In the genomic region with DNA sequence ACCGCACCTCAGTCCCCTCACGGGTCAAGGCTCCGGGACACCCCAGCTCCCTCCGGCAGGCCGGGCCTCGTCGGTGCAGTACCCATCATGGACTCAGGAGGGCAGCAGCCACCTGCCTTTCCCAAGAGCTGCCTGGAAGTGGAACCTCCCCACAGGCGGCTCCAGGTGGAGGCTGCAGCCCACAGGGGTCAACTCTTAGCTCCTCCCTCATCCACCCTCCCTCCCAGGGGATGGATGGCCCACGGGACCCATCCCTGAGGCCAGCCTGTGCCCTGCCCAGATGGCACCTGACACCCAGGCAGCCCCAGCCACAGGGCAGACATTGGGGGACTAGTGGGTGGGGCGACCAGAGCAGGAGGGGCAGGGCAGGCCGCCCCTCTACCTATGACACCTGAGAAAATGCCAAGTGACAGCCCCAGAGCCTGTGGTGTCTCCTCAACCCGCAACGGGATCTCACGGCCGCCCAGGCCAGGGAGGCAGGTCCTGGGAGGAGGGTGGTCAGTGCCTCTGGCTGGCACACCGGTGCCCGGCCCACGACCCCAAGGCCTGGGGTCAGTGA, we compare ENCODE assay signal across 8 cellular contexts. TPM values are rescaled to one million over a fixed set of nuclear protein-coding genes. Genes with fewer than 3 reads are reported as not detected.
A peak's percentile ranks its signal among the peaks of the same experiment; 100 is the strongest.
DNase-seq lines count a peak whose midpoint lies in the region; ATAC-seq, FAIRE-seq and TF ChIP-seq lines count a peak whose summit lies in the region.

No MANE protein-coding gene starts in this region.

- H3K14ac ChIP-seq in H1 (ENCODE audit: insufficient read length), result no peak overlapping the region

- peak overlapping the region; percentile 15 for H4K91ac ChIP-seq in H1 (replicated peaks; ENCODE audit: insufficient read length, low read length)

- H2BK120ac ChIP-seq in H1 (replicated peaks; ENCODE audit: low read depth, low read length), result no peak overlapping the region
- H2BK120ac ChIP-seq in mesendoderm (ENCODE audit: low read depth, low read length), result no peak overlapping the region

- no peak overlapping the region for H3K56ac ChIP-seq in H1 (replicated peaks; ENCODE audit: insufficient read length, low read depth, low read length)
- peak overlapping the region; percentile 65 for H3K56ac ChIP-seq in mesendoderm (ENCODE audit: low read length)

- ATAC-seq in GM19455 (IDR thresholded peaks at IDR 0.05; ENCODE audit: unreplicated experiment), result peak; percentile 72
- ATAC-seq in HG02588 (IDR thresholded peaks at IDR 0.05; ENCODE audit: unreplicated experiment), result no peak

- peak; percentile 97 to 98 for TF ChIP-seq RAD21 in H1 (IDR thresholded peaks at IDR 0.05 in 1 of 2, conservative IDR thresholded peaks at IDR 0.05 in 1 of 2; ENCODE audit: low read depth in 2 of 2, low read length in 2 of 2)

- no peak overlapping the region for H2AFZ ChIP-seq in H1 (ENCODE audit: low read length)

- H3K36me3 ChIP-seq in H1 (ENCODE audit: control insufficient read depth in 2 of 4, insufficient read depth in 4 of 4, low read length in 3 of 4) (no peaks in the 10 kb centered on the region), mesendoderm (ENCODE audit: control insufficient read depth, insufficient read depth, low read length) (no peaks in the 10 kb centered on the region)

- DNase-seq in AG20443 (ENCODE audit: low spot score), result peak; percentile 94
- DNase-seq in NCI-H460 (ENCODE audit: extremely low read depth, low read depth), result peak; percentile 62
- DNase-seq in activated CD8-positive, alpha-beta memory T cell treated with anti-CD3 and anti-CD28 coated beads for 4 hours (ENCODE audit: low read depth in 2 of 2), result peak; percentile 35 to 41
- peak; percentile 49 to 99 for DNase-seq in H1 (ENCODE audit: low read depth in 1 of 2, low spot score in 2 of 2)
- DNase-seq in mesendoderm, result peak; percentile 87
- peak; percentile 50 to 52 for DNase-seq in stimulated activated CD8-positive, alpha-beta memory T cell treated with anti-CD3 and anti-CD28 coated beads, Interleukin-2, amount 100 ng/mL, for 1 hour (ENCODE audit: low read depth in 2 of 2)

- peaks cover 3% of the 10 kb centered on the region; the same call in 1 of the 2 replicates for H3K23me2 ChIP-seq in H1 (ENCODE audit: low read depth, low read length)

- H3K4ac ChIP-seq in H1 (replicated peaks; ENCODE audit: insufficient read length, low read depth, low read length) (no peak overlapping the region), mesendoderm (ENCODE audit: low read depth, low read length) (no peak overlapping the region)

- H3K79me2 ChIP-seq in H1 (ENCODE audit: control insufficient read depth in 1 of 2, insufficient read depth in 2 of 2, low read length in 2 of 2), result peaks cover 0 to 13% of the 10 kb centered on the region in 2 experiments; a peak in 1 of 4 replicates
- peaks cover 3% of the 10 kb centered on the region for H3K79me2 ChIP-seq in mesendoderm (ENCODE audit: control insufficient read depth, insufficient read depth, low read length)

- peak; percentile 7 for FAIRE-seq in H1 (lab: Jason Lieb, UNC)

- H3K9me3 ChIP-seq in H1 (ENCODE audit: insufficient read depth in 2 of 2, low read depth in 1 of 2, low read length in 1 of 2), result no peaks in the 10 kb centered on the region

- no peak overlapping the region for H2BK20ac ChIP-seq in H1 (ENCODE audit: low read length)

- H3K27me3 ChIP-seq in H1 (replicated peaks in 1 of 4; ENCODE audit: control insufficient read depth in 3 of 4, extremely low read depth in 1 of 4, insufficient read depth in 3 of 4, low read length in 3 of 4) (peaks cover 0 to 3% (median 0%) of the 10 kb centered on the region in 4 experiments; a peak in 2 of 7 replicates), mesendoderm (ENCODE audit: insufficient read depth, low read length, poor library complexity) (no peaks in the 10 kb centered on the region)

- no peak for TF ChIP-seq EP300 in H1 (IDR thresholded peaks at IDR 0.05; ENCODE audit: borderline replicate concordance in 1 of 2, low read depth in 2 of 2, low read length in 2 of 2)

- no peak overlapping the region for H3K9ac ChIP-seq in H1 (replicated peaks in 1 of 4; ENCODE audit: extremely low read depth in 1 of 4, low read depth in 3 of 4, low read length in 3 of 4)
- H3K9ac ChIP-seq in mesendoderm (ENCODE audit: low read length), result peak overlapping the region; percentile 57

- peak overlapping the region; percentile 88 for H4K8ac ChIP-seq in H1 (ENCODE audit: extremely low read depth, insufficient read depth, low read length)
- no peak overlapping the region for H4K8ac ChIP-seq in mesendoderm (ENCODE audit: low read depth, low read length)

- peak overlapping the region; percentile 87 for H3K18ac ChIP-seq in H1 (ENCODE audit: extremely low read depth, low read length)
- no peak overlapping the region for H3K18ac ChIP-seq in mesendoderm (ENCODE audit: low read length)

- H2BK5ac ChIP-seq in H1 (ENCODE audit: low read depth, low read length), result 0 out of 2 replicates have a peak overlapping the region, but pooled peaks have one; percentile 92
- H2BK5ac ChIP-seq in mesendoderm (ENCODE audit: low read length), result no peak overlapping the region

- H3K4me1 ChIP-seq in H1 (replicated peaks in 1 of 4; ENCODE audit: control insufficient read depth in 3 of 4, insufficient read depth in 4 of 4, low read length in 3 of 4), result peaks cover 0 to 20% (median 16%) of the 10 kb centered on the region in 4 experiments; a peak in 6 of 7 replicates
- peaks cover 11% of the 10 kb centered on the region for H3K4me1 ChIP-seq in mesendoderm (ENCODE audit: control insufficient read depth, low read depth, low read length)

- POLR2A ChIA-PET in H1 (lab: Charles Lee; ENCODE audit: partially characterized antibody), result interaction anchor here (0.7 to 4.1 kb wide), 9 partner anchors 10 to 358 kb away, joined by 3 to 26 read pairs (median 4); no protein-coding TSS in a partner anchor

- H4K5ac ChIP-seq in H1 (ENCODE audit: insufficient read length, low read depth, low read length), result peak overlapping the region; percentile 51
- H4K5ac ChIP-seq in mesendoderm (ENCODE audit: low read length), result no peak overlapping the region

- H2BK15ac ChIP-seq in H1 (ENCODE audit: low read length) (peak overlapping the region; percentile 72), mesendoderm (replicated peaks; ENCODE audit: low read depth) (no peak overlapping the region)

- WGBS in H1 (ENCODE audit: extremely low coverage in 1 of 2, insufficient coverage in 1 of 2, insufficient read length in 1 of 2, insufficient replicate concordance in 2 of 2, low coverage in 1 of 2, low lambda C conversion rate in 2 of 2, missing lambda C conversion rate in 1 of 2), 2 experiments, result 54% methylated on average over 17 of the region's 18 CpGs; no CpG with 5 or more reads in 1 of the 2 experiments
- WGBS in mesendoderm (ENCODE audit: extremely low coverage, insufficient coverage, low lambda C conversion rate), result no CpG with 5 or more reads among the region's 18 CpGs

- H3K4me2 ChIP-seq in H1 (ENCODE audit: insufficient read depth in 1 of 2, low read depth in 2 of 2, low read length in 2 of 2), result peak overlapping the region; percentile 68; a peak in 2 of 4 replicates
- H3K4me2 ChIP-seq in mesendoderm (ENCODE audit: low read length), result no peak overlapping the region

- H3K23ac ChIP-seq in H1 (ENCODE audit: insufficient read length), result no peak overlapping the region
- H3K23ac ChIP-seq in mesendoderm (ENCODE audit: low read length), result peak overlapping the region; percentile 73

- no peaks in the 10 kb centered on the region; the same call in 1 of the 2 replicates for H3K79me1 ChIP-seq in H1 (ENCODE audit: low read depth, low read length)
- peaks cover 4% of the 10 kb centered on the region for H3K79me1 ChIP-seq in mesendoderm (ENCODE audit: low read length)

- H2BK12ac ChIP-seq in H1 (ENCODE audit: low read depth, low read length), result peak overlapping the region; percentile 62; the same call in 1 of the 2 replicates

- TF ChIP-seq POLR2A in H1 (IDR thresholded peaks at IDR 0.05; ENCODE audit: control extremely low read depth in 1 of 2, low read depth in 2 of 2, low read length in 2 of 2), result no peak

- no peak overlapping the region for H3K27ac ChIP-seq in H1 (ENCODE audit: low read depth, low read length)
- no peak overlapping the region for H3K27ac ChIP-seq in mesendoderm (ENCODE audit: low read depth, low read length)

- TF ChIP-seq CTCF in H1 (IDR thresholded peaks at IDR 0.05; ENCODE audit: control extremely low read depth in 1 of 3, insufficient read depth in 1 of 3, low read depth in 1 of 3, low read length in 3 of 3), result peak in 2 of 3 experiments; percentile 94 to 98; a peak in 3 of 4 replicates

- CTCF ChIA-PET in H1 (lab: Charles Lee; ENCODE audit: partially characterized antibody), result interaction anchor here (0.7 to 3.7 kb wide), 73 partner anchors 8 to 1143 kb away, joined by 3 to 59 read pairs (median 4); partner anchors contain the start of genes MEGF6 and TPRG1L

- H2AK5ac ChIP-seq in H1 (ENCODE audit: low read depth, low read length), result 0 out of 2 replicates have a peak overlapping the region, but pooled peaks have one; percentile 4
- peak overlapping the region; percentile 44 for H2AK5ac ChIP-seq in mesendoderm (ENCODE audit: low read length)

- H3K4me3 ChIP-seq in H1 (ENCODE audit: extremely low read depth in 1 of 4, insufficient read depth in 2 of 4, low read depth in 3 of 4, low read length in 4 of 4) (peak overlapping the region in 1 of 4 experiments; percentile 53; a peak in 1 of 8 replicates), mesendoderm (ENCODE audit: low read length) (no peak overlapping the region)

- peaks cover 3 to 6% of the 10 kb centered on the region in 2 experiments for H4K20me1 ChIP-seq in H1 (replicated peaks in 1 of 2; ENCODE audit: control insufficient read depth in 1 of 2, insufficient read depth in 2 of 2, low read length in 2 of 2)

TF ChIP-seq in H1, 55 proteins besides CTCF, POLR2A, EP300 and RAD21 (continues in another document):
- TF ChIP-seq MAX (IDR thresholded peaks at IDR 0.05) (0 out of 2 replicates have a peak, but pooled peaks have one; percentile 7), GABPA (IDR thresholded peaks at IDR 0.05; ENCODE audit: borderline replicate concordance, insufficient read depth, low read length) (peak; percentile 74; the same call in 1 of the 2 replicates)

RNA-seq across cellular contexts. Expression of gene ARHGEF16, which starts 1.2 kb away (rescaled TPM):
- 5.5 and 6.7 TPM in 2 replicates for total RNA-seq in NCI-H460 (2014; rRNA removed; shearing (Covaris generic))
- polyA plus RNA-seq in NCI-H460 (2014; cell fraction: nucleus; rRNA removed), result 31.6 and 34.0 TPM in 2 replicates
- 20.0 and 20.7 TPM in 2 replicates for total RNA-seq in H1 (2021; fragmentation: NEBNext Ultra II Directional; extraction: Animal tissue kit (Norgen Biotek cat#: 25700))
- 18.3 and 25.0 TPM in 2 replicates for polyA plus RNA-seq in H1 (2011; rRNA removed)
- polyA plus RNA-seq in H1 (2011; cell fraction: cytosol; rRNA removed), result 20.5 TPM
- 55.6 TPM for polyA plus RNA-seq in H1 (2011; cell fraction: nucleus; rRNA removed)
- polyA plus RNA-seq in H1 (2012, experiment 1 of 2), result 11.4 to 18.1 TPM (median 16.6 TPM) in 4 replicates
- 15.7 TPM for polyA plus RNA-seq in H1 (2012, experiment 2 of 2)
- polyA plus RNA-seq in H1 (2013, experiment 1 of 2), result 8.9 TPM
- polyA plus RNA-seq in H1 (2013, experiment 2 of 2), result 7.8 TPM
- 32.5 and 33.4 TPM in 2 replicates for polyA minus RNA-seq in H1 (2011; rRNA and poly(A)+ RNA removed)
- polyA minus RNA-seq in H1 (2011; cell fraction: cytosol; rRNA and poly(A)+ RNA removed), result 10.1 TPM
- polyA minus RNA-seq in H1 (2011; cell fraction: nucleus; rRNA and poly(A)+ RNA removed), result 24.2 TPM
- 8.4 TPM for polyA plus RNA-seq in mesendoderm (2013, experiment 1 of 2)
- 8.1 TPM for polyA plus RNA-seq in mesendoderm (2013, experiment 2 of 2)

Comparison
In these comparisons a context has a peak if more than half of its experiments do, and no peak if none do; other contexts are left out.
1. DNase-seq: peak in every context shown above with its lines; median percentile 94 in AG20443; 87 in mesendoderm; 74 in H1; 62 in NCI-H460; 51 in stimulated activated CD8-positive, alpha-beta memory T cell treated with anti-CD3 and anti-CD28 coated beads, Interleukin-2, amount 100 ng/mL, for 1 hour; 38 in activated CD8-positive, alpha-beta memory T cell treated with anti-CD3 and anti-CD28 coated beads for 4 hours.